In genomic region chr6:95083506-95083905, GRCh38 we compare ENCODE assay signal across 17 cellular contexts.
"Had no signal": no experiment of that assay in that cellular context is flagged by ENCODE, and none has a peak within 500 bp of the region (broad histone marks: within the 10 kb centered on the region; RNA-seq: fewer than 3 reads in every experiment).

No MANE protein-coding gene starts in this region.

- H3K27me3 Mint-ChIP-seq: central memory CD8-positive, alpha-beta T cell; memory B cell; stimulated activated naive CD8-positive, alpha-beta T cell treated with anti-CD3 and anti-CD28 coated beads, Interleukin-15, Interleukin-2, amounts not matched to agents 100 ng/mL and 50 ng/mL, for 24 hours had no signal

- H3K9me3 ChIP-seq: heart left ventricle, left lung, lower lobe of right lung, psoas muscle, thoracic aorta, transverse colon had no signal

- H3K4me3 ChIP-seq: heart left ventricle, left lung, lower lobe of right lung, psoas muscle, thoracic aorta, transverse colon had no signal

- H3K27me3 ChIP-seq: heart left ventricle, left lung, transverse colon had no signal

- H3K27ac Mint-ChIP-seq: memory B cell; nephron; stimulated activated naive CD8-positive, alpha-beta T cell treated with anti-CD3 and anti-CD28 coated beads, Interleukin-15, Interleukin-2, amounts not matched to agents 100 ng/mL and 50 ng/mL, for 24 hours had no signal

- H3K4me1 ChIP-seq: left lung, lower lobe of right lung, psoas muscle, transverse colon had no signal

- H3K4me3 Mint-ChIP-seq: central memory CD8-positive, alpha-beta T cell; memory B cell; nephron; stimulated activated naive CD8-positive, alpha-beta T cell treated with anti-CD3 and anti-CD28 coated beads, Interleukin-15, Interleukin-2, amounts not matched to agents 100 ng/mL and 50 ng/mL, for 24 hours had no signal

- H3K36me3 Mint-ChIP-seq: memory B cell had no signal

- H3K27ac ChIP-seq: heart left ventricle, left lung, lower lobe of right lung, psoas muscle, thoracic aorta, transverse colon had no signal

- H3K36me3 ChIP-seq: heart left ventricle, left lung, lower lobe of right lung, thoracic aorta, transverse colon had no signal

- DNase-seq: effector memory CD4-positive, alpha-beta T cell; hypothalamus; lower lobe of right lung; midbrain; retina; small intestine; stimulated activated CD4-positive, alpha-beta T cell treated with anti-CD3 and anti-CD28 coated beads, Interleukin-12 subunit alpha, Interleukin-12 subunit beta, amount 100 ng/mL, for 4 hours; transverse colon had no signal

- ATAC-seq: esophagus mucosa, heart left ventricle, left lung, psoas muscle had no signal

- H3K4me1 Mint-ChIP-seq: central memory CD8-positive, alpha-beta T cell; memory B cell had no signal

- H3K9me3 Mint-ChIP-seq: central memory CD8-positive, alpha-beta T cell; memory B cell; nephron; stimulated activated naive CD8-positive, alpha-beta T cell treated with anti-CD3 and anti-CD28 coated beads, Interleukin-15, Interleukin-2, amounts not matched to agents 100 ng/mL and 50 ng/mL, for 24 hours had no signal
